Comparison of ENCODE assay signal across 16 cellular contexts in genomic region chr1:155183775-155184221, GRCh38. TPM values are rescaled to one million over a fixed set of nuclear protein-coding genes. Genes with fewer than 3 reads are reported as not detected.
A peak's percentile ranks its signal among the peaks of the same experiment; 100 is the strongest.
DNase-seq lines count a peak whose midpoint lies in the region; ATAC-seq, FAIRE-seq and TF ChIP-seq lines count a peak whose summit lies in the region.
"Had no signal": no experiment of that assay in that cellular context is flagged by ENCODE, and none has a peak within 500 bp of the region (broad histone marks: within the 10 kb centered on the region; RNA-seq: fewer than 3 reads in every experiment).

No MANE protein-coding gene starts in this region.

- H3K4me3 Mint-ChIP-seq in activated CD4-positive, alpha-beta T cell treated with anti-CD3 and anti-CD28 coated beads, Interleukin-2, amount 10 ng/mL, durations not matched to agents 7 days and 5 days: no peak overlapping the region
- H3K4me3 Mint-ChIP-seq in activated CD4-positive, alpha-beta T cell treated with anti-CD3 and anti-CD28 coated beads, Interleukin-2, amount 10 ng/mL, durations not matched to agents 24 days and 14 days: no peak overlapping the region
- no peak overlapping the region for H3K4me3 Mint-ChIP-seq in stimulated activated memory B cell treated with anti-CD40 and anti-IgM and Interleukin-4, amounts not matched to agents 10 μg/mL and 1 μg/mL and 100 μg/mL, for 72 hours
- H3K4me3 Mint-ChIP-seq: H9 had no signal

- H3K27me3 Mint-ChIP-seq in activated CD4-positive, alpha-beta T cell treated with anti-CD3 and anti-CD28 coated beads, Interleukin-2, amount 10 ng/mL, durations not matched to agents 7 days and 5 days: no peaks in the 10 kb centered on the region
- H3K27me3 Mint-ChIP-seq in activated CD4-positive, alpha-beta T cell treated with anti-CD3 and anti-CD28 coated beads, Interleukin-2, amount 10 ng/mL, durations not matched to agents 24 days and 14 days: no peaks in the 10 kb centered on the region
- H3K27me3 Mint-ChIP-seq in stimulated activated memory B cell treated with anti-CD40 and anti-IgM and Interleukin-4, amounts not matched to agents 10 μg/mL and 1 μg/mL and 100 μg/mL, for 72 hours: no peaks in the 10 kb centered on the region
- H3K27me3 Mint-ChIP-seq: IgD-negative memory B cell had no signal

- H3K27me3 ChIP-seq in Karpas-422 (ENCODE audit: low read length): no peaks in the 10 kb centered on the region
- H3K27me3 ChIP-seq in HepG2 (ENCODE audit: control insufficient read depth in 1 of 2, insufficient read depth in 2 of 2, low read length in 2 of 2): peaks cover 7 to 61% of the 10 kb centered on the region in 2 experiments; a peak in 4 of 5 replicates
- no peaks in the 10 kb centered on the region for H3K27me3 ChIP-seq in hepatocyte

- H4K20me1 ChIP-seq in Karpas-422 (ENCODE audit: insufficient read depth, low read depth, low read length) (no peaks in the 10 kb centered on the region), HepG2 (ENCODE audit: insufficient read depth, low read length) (no peaks in the 10 kb centered on the region), hepatocyte (ENCODE audit: insufficient read depth, poor library complexity, severe bottlenecking) (no peaks in the 10 kb centered on the region)

- no peaks in the 10 kb centered on the region for H3K79me2 ChIP-seq in Karpas-422 (ENCODE audit: low read length)
- H3K79me2 ChIP-seq in HepG2 (ENCODE audit: insufficient read depth, low read length): no peaks in the 10 kb centered on the region
- no peaks in the 10 kb centered on the region for H3K79me2 ChIP-seq in hepatocyte

- CTCF ChIA-PET in activated CD4-positive, alpha-beta T cell treated with anti-CD3 and anti-CD28 coated beads, Interleukin-2, amount 10 ng/mL, durations not matched to agents 7 days and 5 days (lab: Charles Lee): interaction anchor here (1.2 to 4.0 kb wide), 3 partner anchors 10 to 16 kb away, joined by 3 to 25 read pairs (median 15); partner anchors contain the start of gene KRTCAP2
- CTCF ChIA-PET in HepG2 (lab: Yijun Ruan, JAX; ENCODE audit: low intra/inter-chr PET ratio, low total read pairs): no interaction called here

- POLR2A ChIA-PET in activated CD4-positive, alpha-beta T cell treated with anti-CD3 and anti-CD28 coated beads, Interleukin-2, amount 10 ng/mL, durations not matched to agents 7 days and 5 days (lab: Charles Lee): no interaction called here
- POLR2A ChIA-PET in HepG2 (lab: Yijun Ruan, JAX): no interaction called here

- H3K36me3 Mint-ChIP-seq in activated CD4-positive, alpha-beta T cell treated with anti-CD3 and anti-CD28 coated beads, Interleukin-2, amount 10 ng/mL, durations not matched to agents 7 days and 5 days (ENCODE audit: low read depth): peaks cover 20% of the 10 kb centered on the region
- H3K36me3 Mint-ChIP-seq in activated CD4-positive, alpha-beta T cell treated with anti-CD3 and anti-CD28 coated beads, Interleukin-2, amount 10 ng/mL, durations not matched to agents 24 days and 14 days (ENCODE audit: low read depth): peaks cover 24% of the 10 kb centered on the region
- peaks cover 10% of the 10 kb centered on the region for H3K36me3 Mint-ChIP-seq in stimulated activated memory B cell treated with anti-CD40 and anti-IgM and Interleukin-4, amounts not matched to agents 10 μg/mL and 1 μg/mL and 100 μg/mL, for 72 hours

- intact Hi-C loops in activated CD4-positive, alpha-beta T cell treated with anti-CD3 and anti-CD28 coated beads, Interleukin-2, amount 10 ng/mL, durations not matched to agents 24 days and 14 days (cut with micrococcal nuclease): no loop called here
- intact Hi-C loops in HepG2 (cut with micrococcal nuclease; ENCODE audit: unreplicated experiment): no loop called here

- TF ChIP-seq EP300 in HepG2 (IDR thresholded peaks at IDR 0.05; ENCODE audit: low read depth in 2 of 2, low read length in 2 of 2) (no peak), HepG2 (CRISPR knock-in tag; IDR thresholded peaks at IDR 0.05; ENCODE audit: borderline replicate concordance) (no peak)

- no peak overlapping the region for H3K4me3 ChIP-seq in Karpas-422 (ENCODE audit: low read length)
- H3K4me3 ChIP-seq in HepG2 (replicated peaks in 1 of 3; ENCODE audit: insufficient read depth in 1 of 3, low read depth in 2 of 3, low read length in 3 of 3): no peak overlapping the region
- no peak overlapping the region for H3K4me3 ChIP-seq in hepatocyte

- H3K27ac Mint-ChIP-seq in activated CD4-positive, alpha-beta T cell treated with anti-CD3 and anti-CD28 coated beads, Interleukin-2, amount 10 ng/mL, durations not matched to agents 7 days and 5 days: peak overlapping the region; percentile 1
- H3K27ac Mint-ChIP-seq in activated CD4-positive, alpha-beta T cell treated with anti-CD3 and anti-CD28 coated beads, Interleukin-2, amount 10 ng/mL, durations not matched to agents 24 days and 14 days: no peak overlapping the region
- peak overlapping the region; percentile 91 for H3K27ac Mint-ChIP-seq in stimulated activated memory B cell treated with anti-CD40 and anti-IgM and Interleukin-4, amounts not matched to agents 10 μg/mL and 1 μg/mL and 100 μg/mL, for 72 hours
- H3K27ac Mint-ChIP-seq: IgD-negative memory B cell had no signal

- 44% methylated on average over 16 of the region's 20 CpGs for WGBS in HepG2 (ENCODE audit: low lambda C conversion rate)
- 97% methylated on average over 19 of the region's 20 CpGs for WGBS in hepatocyte (ENCODE audit: low lambda C conversion rate, missing lambda C conversion rate)

- BruUV-seq in HepG2 (replicated peaks; lab: Mats Ljungman, UMichigan): no TSS peak

- no peak for TF ChIP-seq POLR2A in HepG2 (IDR thresholded peaks at IDR 0.05; ENCODE audit: insufficient read depth in 1 of 2, low read depth in 2 of 2, low read length in 2 of 2)

- ATAC-seq in HepG2 (no peak), GM19467 (IDR thresholded peaks at IDR 0.05; ENCODE audit: unreplicated experiment) (no peak)
- no peak for ATAC-seq in stimulated activated memory B cell treated with anti-CD40 and anti-IgM and Interleukin-4, amounts not matched to agents 10 μg/mL and 1 μg/mL and 100 μg/mL, for 72 hours

- TF ChIP-seq RAD21 in HepG2 (CRISPR knock-in tag; IDR thresholded peaks at IDR 0.05): no peak

- peak overlapping the region; percentile 82 for H3K27ac ChIP-seq in Karpas-422 (ENCODE audit: low read length)
- H3K27ac ChIP-seq in HepG2 (ENCODE audit: extremely low read length, insufficient read depth, low read length): no peak overlapping the region
- H3K27ac ChIP-seq in hepatocyte: no peak overlapping the region
- H3K27ac ChIP-seq: 22Rv1 had no signal

- H3K36me3 ChIP-seq in Karpas-422 (ENCODE audit: insufficient read depth, low read length) (peaks cover 11% of the 10 kb centered on the region), HepG2 (replicated peaks in 1 of 2; ENCODE audit: control insufficient read depth in 1 of 2, insufficient read depth in 2 of 2, low read length in 2 of 2) (no peaks in the 10 kb centered on the region), hepatocyte (replicated peaks; ENCODE audit: insufficient read depth, low read depth) (no peaks in the 10 kb centered on the region)

- H2AFZ ChIP-seq in Karpas-422 (ENCODE audit: low read length): no peak overlapping the region
- H2AFZ ChIP-seq in HepG2 (ENCODE audit: low read length): no peak overlapping the region
- H2AFZ ChIP-seq in hepatocyte: no peak overlapping the region

- peaks cover 9% of the 10 kb centered on the region for H3K4me1 Mint-ChIP-seq in activated CD4-positive, alpha-beta T cell treated with anti-CD3 and anti-CD28 coated beads, Interleukin-2, amount 10 ng/mL, durations not matched to agents 7 days and 5 days
- peaks cover 11% of the 10 kb centered on the region for H3K4me1 Mint-ChIP-seq in activated CD4-positive, alpha-beta T cell treated with anti-CD3 and anti-CD28 coated beads, Interleukin-2, amount 10 ng/mL, durations not matched to agents 24 days and 14 days
- peaks cover 42% of the 10 kb centered on the region for H3K4me1 Mint-ChIP-seq in stimulated activated memory B cell treated with anti-CD40 and anti-IgM and Interleukin-4, amounts not matched to agents 10 μg/mL and 1 μg/mL and 100 μg/mL, for 72 hours

- no peak for FAIRE-seq in HepG2 (lab: Jason Lieb, UNC)

- peak overlapping the region; percentile 72 for H3K4me2 ChIP-seq in Karpas-422 (ENCODE audit: low read depth, low read length, poor library complexity, severe bottlenecking)
- H3K4me2 ChIP-seq in HepG2 (ENCODE audit: low read depth, low read length): no peak overlapping the region
- H3K4me2 ChIP-seq in hepatocyte: no peak overlapping the region

- H3K9me2 ChIP-seq in Karpas-422 (replicated peaks; ENCODE audit: insufficient read depth, low read length) (no peaks in the 10 kb centered on the region), hepatocyte (replicated peaks; ENCODE audit: insufficient read depth) (no peaks in the 10 kb centered on the region)

- no peak for DNase-seq in activated CD4-positive, alpha-beta T cell treated with anti-CD3 and anti-CD28 coated beads, Interleukin-2, amount 10 ng/mL, durations not matched to agents 7 days and 5 days
- DNase-seq in activated CD4-positive, alpha-beta T cell treated with anti-CD3 and anti-CD28 coated beads, Interleukin-2, amount 10 ng/mL, durations not matched to agents 24 days and 14 days: no peak
- DNase-seq in Karpas-422 (no peak), HepG2 (ENCODE audit: low spot score) (no peak), hepatocyte (ENCODE audit: low spot score) (no peak)
- DNase-seq in stimulated activated CD4-positive, alpha-beta T cell treated with anti-CD3 and anti-CD28 coated beads, Interleukin-12 subunit alpha, Interleukin-12 subunit beta, amount 100 ng/mL, for 4 hours: no peak
- DNase-seq: Caco-2, H9, NCI-H146, NCI-H2227 treated with DMSO at 0.1 percent for 48 hours, NCI-H526, RPMI8226 had no signal

- H3K9me3 ChIP-seq in Karpas-422 (ENCODE audit: low read length) (no peaks in the 10 kb centered on the region), HepG2 (ENCODE audit: low read length) (no peaks in the 10 kb centered on the region), hepatocyte (ENCODE audit: low read depth) (no peaks in the 10 kb centered on the region)
- H3K9me3 ChIP-seq: Caco-2 had no signal

- peaks cover 37% of the 10 kb centered on the region for H3K4me1 ChIP-seq in Karpas-422 (ENCODE audit: low read length)
- peaks cover 21% of the 10 kb centered on the region for H3K4me1 ChIP-seq in HepG2 (ENCODE audit: insufficient read depth, low read length)
- peaks cover 18% of the 10 kb centered on the region for H3K4me1 ChIP-seq in hepatocyte (ENCODE audit: insufficient read depth)

- in situ Hi-C loops in HepG2 (cut with HindIII; ENCODE audit: extremely low pct_ligation_motif_present, low pct_unique_long_range_greater_than_20kb): no loop called here

- TF ChIP-seq CTCF in HepG2 (CRISPR knock-in tag; IDR thresholded peaks at IDR 0.05): no peak
- no peak for TF ChIP-seq CTCF in hepatocyte (IDR thresholded peaks at IDR 0.05; ENCODE audit: poor library complexity)

- H3K9ac ChIP-seq in Karpas-422 (ENCODE audit: low read length) (peak overlapping the region; percentile 59), HepG2 (ENCODE audit: insufficient read depth, low read depth, low read length) (no peak overlapping the region)

- H3K9me3 Mint-ChIP-seq in activated CD4-positive, alpha-beta T cell treated with anti-CD3 and anti-CD28 coated beads, Interleukin-2, amount 10 ng/mL, durations not matched to agents 7 days and 5 days: no peaks in the 10 kb centered on the region
- no peaks in the 10 kb centered on the region for H3K9me3 Mint-ChIP-seq in activated CD4-positive, alpha-beta T cell treated with anti-CD3 and anti-CD28 coated beads, Interleukin-2, amount 10 ng/mL, durations not matched to agents 24 days and 14 days
- H3K9me3 Mint-ChIP-seq in stimulated activated memory B cell treated with anti-CD40 and anti-IgM and Interleukin-4, amounts not matched to agents 10 μg/mL and 1 μg/mL and 100 μg/mL, for 72 hours: no peaks in the 10 kb centered on the region
- H3K9me3 Mint-ChIP-seq: IgD-negative memory B cell had no signal

RNA-seq across cellular contexts. Expression of gene TRIM46, which starts 10.1 kb away (rescaled TPM):
- 10 to 100 TPM; 14.2 to 15.5 TPM for total RNA-seq in activated CD4-positive, alpha-beta T cell treated with anti-CD3 and anti-CD28 coated beads, Interleukin-2, amount 10 ng/mL, durations not matched to agents 7 days and 5 days
- total RNA-seq in activated CD4-positive, alpha-beta T cell treated with anti-CD3 and anti-CD28 coated beads, Interleukin-2, amount 10 ng/mL, durations not matched to agents 24 days and 14 days: 9.4 and 10.7 TPM in 2 replicates
- 5.1 and 19.2 TPM in 2 replicates for total RNA-seq in Karpas-422 (2014; rRNA removed; shearing (Covaris generic); ENCODE audit: low replicate concordance)
- 0.04 and 0.08 TPM in 2 replicates for total RNA-seq in HepG2 (2016; rRNA removed; fragmentation: Illumina TruSeq; extraction: Trizol)
- not detected in 2 replicates for total RNA-seq in HepG2 (2016; cell fraction: cytosol; rRNA removed; fragmentation: Illumina TruSeq; extraction: Trizol; ENCODE audit: low read depth)
- total RNA-seq in HepG2 (2016; cell fraction: insoluble cytoplasmic fraction; rRNA removed; fragmentation: Illumina TruSeq; extraction: Trizol): 0.04 TPM in 1 of 2 replicates, not detected in the other
- not detected in 2 replicates for total RNA-seq in HepG2 (2016; cell fraction: membrane; rRNA removed; fragmentation: Illumina TruSeq; extraction: Trizol)
- total RNA-seq in HepG2 (2016; cell fraction: nucleus; rRNA removed; fragmentation: Illumina TruSeq; extraction: Trizol): not detected in 2 replicates
- 0.09 and 0.12 TPM in 2 replicates for polyA plus RNA-seq in HepG2 (2011; rRNA removed)
- 0.04 and 0.11 TPM in 2 replicates for polyA plus RNA-seq in HepG2 (2011; cell fraction: cytosol; rRNA removed)
- polyA plus RNA-seq in HepG2 (2011; cell fraction: nucleus; rRNA removed): 0.43 and 0.47 TPM in 2 replicates
- polyA plus RNA-seq in HepG2 (2012): 0.15 and 0.25 TPM in 2 replicates
- polyA plus RNA-seq in HepG2 (2016; cell fraction: cytosol; fragmentation: Illumina TruSeq; extraction: Trizol; ENCODE audit: low read depth): 0.02 and 0.05 TPM in 2 replicates
- polyA plus RNA-seq in HepG2 (2016; cell fraction: insoluble cytoplasmic fraction; fragmentation: Illumina TruSeq; extraction: Trizol; ENCODE audit: low read depth): not detected in 2 replicates
- polyA plus RNA-seq in HepG2 (2016; cell fraction: membrane; fragmentation: Illumina TruSeq; extraction: Trizol; ENCODE audit: low read depth): 0.05 and 0.08 TPM in 2 replicates
- 0.21 TPM in 1 of 2 replicates, not detected in the other for polyA plus RNA-seq in HepG2 (2016; cell fraction: nucleus; fragmentation: Illumina TruSeq; extraction: Trizol; ENCODE audit: insufficient read depth, low read depth)
- 0.12 and 0.19 TPM in 2 replicates for polyA minus RNA-seq in HepG2 (2011; rRNA and poly(A)+ RNA removed; ENCODE audit: low replicate concordance)
- polyA minus RNA-seq in HepG2 (2011; cell fraction: cytosol; rRNA and poly(A)+ RNA removed): not detected in 2 replicates
- polyA minus RNA-seq in HepG2 (2011; cell fraction: nucleus; rRNA and poly(A)+ RNA removed): not detected in 2 replicates
- 1.1 and 1.2 TPM in 2 replicates for total RNA-seq in hepatocyte
- polyA plus RNA-seq in hepatocyte: 1.9 and 2.1 TPM in 2 replicates

RNA-seq across cellular contexts. Expression of gene KRTCAP2, which starts 10.7 kb away (rescaled TPM):
- total RNA-seq in activated CD4-positive, alpha-beta T cell treated with anti-CD3 and anti-CD28 coated beads, Interleukin-2, amount 10 ng/mL, durations not matched to agents 7 days and 5 days: 100 to 1,000 TPM; 183 to 308 TPM
- total RNA-seq in activated CD4-positive, alpha-beta T cell treated with anti-CD3 and anti-CD28 coated beads, Interleukin-2, amount 10 ng/mL, durations not matched to agents 24 days and 14 days: 244 and 245 TPM in 2 replicates
- 237 and 400 TPM in 2 replicates for total RNA-seq in Karpas-422 (2014; rRNA removed; shearing (Covaris generic); ENCODE audit: low replicate concordance)
- total RNA-seq in HepG2 (2016; rRNA removed; fragmentation: Illumina TruSeq; extraction: Trizol) (48.5 and 79.4 TPM in 2 replicates), hepatocyte (191 and 209 TPM in 2 replicates)
- total RNA-seq in HepG2 (2016; cell fraction: cytosol; rRNA removed; fragmentation: Illumina TruSeq; extraction: Trizol; ENCODE audit: low read depth): 40.0 and 49.4 TPM in 2 replicates
- 40.7 and 78.5 TPM in 2 replicates for total RNA-seq in HepG2 (2016; cell fraction: insoluble cytoplasmic fraction; rRNA removed; fragmentation: Illumina TruSeq; extraction: Trizol)
- total RNA-seq in HepG2 (2016; cell fraction: membrane; rRNA removed; fragmentation: Illumina TruSeq; extraction: Trizol): 33.6 and 41.0 TPM in 2 replicates
- 50.0 and 52.6 TPM in 2 replicates for total RNA-seq in HepG2 (2016; cell fraction: nucleus; rRNA removed; fragmentation: Illumina TruSeq; extraction: Trizol)
- polyA plus RNA-seq in HepG2 (2011; rRNA removed) (77.3 and 89.3 TPM in 2 replicates), hepatocyte (440 and 454 TPM in 2 replicates)
- 125 and 155 TPM in 2 replicates for polyA plus RNA-seq in HepG2 (2011; cell fraction: cytosol; rRNA removed)
- 119 and 133 TPM in 2 replicates for polyA plus RNA-seq in HepG2 (2011; cell fraction: nucleus; rRNA removed)
- polyA plus RNA-seq in HepG2 (2012): 73.3 and 73.7 TPM in 2 replicates
- 64.6 and 72.6 TPM in 2 replicates for polyA plus RNA-seq in HepG2 (2016; cell fraction: cytosol; fragmentation: Illumina TruSeq; extraction: Trizol; ENCODE audit: low read depth)
- polyA plus RNA-seq in HepG2 (2016; cell fraction: insoluble cytoplasmic fraction; fragmentation: Illumina TruSeq; extraction: Trizol; ENCODE audit: low read depth): 47.5 and 61.4 TPM in 2 replicates
- 49.4 and 56.2 TPM in 2 replicates for polyA plus RNA-seq in HepG2 (2016; cell fraction: membrane; fragmentation: Illumina TruSeq; extraction: Trizol; ENCODE audit: low read depth)
- 120 and 121 TPM in 2 replicates for polyA plus RNA-seq in HepG2 (2016; cell fraction: nucleus; fragmentation: Illumina TruSeq; extraction: Trizol; ENCODE audit: insufficient read depth, low read depth)
- polyA minus RNA-seq in HepG2 (2011; rRNA and poly(A)+ RNA removed; ENCODE audit: low replicate concordance): 182 and 884 TPM in 2 replicates
- polyA minus RNA-seq in HepG2 (2011; cell fraction: cytosol; rRNA and poly(A)+ RNA removed): 27.3 and 38.2 TPM in 2 replicates
- 22.9 and 23.5 TPM in 2 replicates for polyA minus RNA-seq in HepG2 (2011; cell fraction: nucleus; rRNA and poly(A)+ RNA removed)

RNA-seq across cellular contexts. Expression of gene THBS3, which starts 23.9 kb away (rescaled TPM):
- 10 to 100 TPM; 21.2 to 23.6 TPM for total RNA-seq in activated CD4-positive, alpha-beta T cell treated with anti-CD3 and anti-CD28 coated beads, Interleukin-2, amount 10 ng/mL, durations not matched to agents 7 days and 5 days
- 10.5 and 10.6 TPM in 2 replicates for total RNA-seq in activated CD4-positive, alpha-beta T cell treated with anti-CD3 and anti-CD28 coated beads, Interleukin-2, amount 10 ng/mL, durations not matched to agents 24 days and 14 days
- total RNA-seq in Karpas-422 (2014; rRNA removed; shearing (Covaris generic); ENCODE audit: low replicate concordance): 11.9 and 18.7 TPM in 2 replicates
- total RNA-seq in HepG2 (2016; rRNA removed; fragmentation: Illumina TruSeq; extraction: Trizol) (0.39 and 0.86 TPM in 2 replicates), hepatocyte (19.8 and 20.3 TPM in 2 replicates)
- total RNA-seq in HepG2 (2016; cell fraction: cytosol; rRNA removed; fragmentation: Illumina TruSeq; extraction: Trizol; ENCODE audit: low read depth): 0.30 TPM in 1 of 2 replicates, not detected in the other
- 0.77 and 0.95 TPM in 2 replicates for total RNA-seq in HepG2 (2016; cell fraction: insoluble cytoplasmic fraction; rRNA removed; fragmentation: Illumina TruSeq; extraction: Trizol)
- total RNA-seq in HepG2 (2016; cell fraction: membrane; rRNA removed; fragmentation: Illumina TruSeq; extraction: Trizol): 0.22 and 0.45 TPM in 2 replicates
- total RNA-seq in HepG2 (2016; cell fraction: nucleus; rRNA removed; fragmentation: Illumina TruSeq; extraction: Trizol): 0.94 and 1.8 TPM in 2 replicates
- polyA plus RNA-seq in HepG2 (2011; rRNA removed) (3.6 and 4.4 TPM in 2 replicates), hepatocyte (39.9 and 41.6 TPM in 2 replicates)
- polyA plus RNA-seq in HepG2 (2011; cell fraction: cytosol; rRNA removed): 1.5 and 1.8 TPM in 2 replicates
- 19.9 and 26.8 TPM in 2 replicates for polyA plus RNA-seq in HepG2 (2011; cell fraction: nucleus; rRNA removed)
- polyA plus RNA-seq in HepG2 (2012): 2.1 and 2.4 TPM in 2 replicates
- polyA plus RNA-seq in HepG2 (2016; cell fraction: cytosol; fragmentation: Illumina TruSeq; extraction: Trizol; ENCODE audit: low read depth): 0.14 and 0.26 TPM in 2 replicates
- polyA plus RNA-seq in HepG2 (2016; cell fraction: insoluble cytoplasmic fraction; fragmentation: Illumina TruSeq; extraction: Trizol; ENCODE audit: low read depth): 0.29 and 0.60 TPM in 2 replicates
- polyA plus RNA-seq in HepG2 (2016; cell fraction: membrane; fragmentation: Illumina TruSeq; extraction: Trizol; ENCODE audit: low read depth): 0.10 and 0.31 TPM in 2 replicates
- 3.1 and 4.9 TPM in 2 replicates for polyA plus RNA-seq in HepG2 (2016; cell fraction: nucleus; fragmentation: Illumina TruSeq; extraction: Trizol; ENCODE audit: insufficient read depth, low read depth)
- 2.9 and 6.9 TPM in 2 replicates for polyA minus RNA-seq in HepG2 (2011; rRNA and poly(A)+ RNA removed; ENCODE audit: low replicate concordance)
- 1.4 and 1.5 TPM in 2 replicates for polyA minus RNA-seq in HepG2 (2011; cell fraction: cytosol; rRNA and poly(A)+ RNA removed)
- 2.7 and 3.4 TPM in 2 replicates for polyA minus RNA-seq in HepG2 (2011; cell fraction: nucleus; rRNA and poly(A)+ RNA removed)

RNA-seq across cellular contexts. Expression of gene MTX1, which starts 24.7 kb away (rescaled TPM):
- 10 to 100 TPM; 32.8 to 37.3 TPM for total RNA-seq in activated CD4-positive, alpha-beta T cell treated with anti-CD3 and anti-CD28 coated beads, Interleukin-2, amount 10 ng/mL, durations not matched to agents 7 days and 5 days
- total RNA-seq in activated CD4-positive, alpha-beta T cell treated with anti-CD3 and anti-CD28 coated beads, Interleukin-2, amount 10 ng/mL, durations not matched to agents 24 days and 14 days: 62.4 and 64.7 TPM in 2 replicates
- total RNA-seq in Karpas-422 (2014; rRNA removed; shearing (Covaris generic); ENCODE audit: low replicate concordance): 49.5 and 56.9 TPM in 2 replicates
- total RNA-seq in HepG2 (2016; rRNA removed; fragmentation: Illumina TruSeq; extraction: Trizol): 64.5 and 71.5 TPM in 2 replicates
- 20.6 and 22.4 TPM in 2 replicates for total RNA-seq in HepG2 (2016; cell fraction: cytosol; rRNA removed; fragmentation: Illumina TruSeq; extraction: Trizol; ENCODE audit: low read depth)
- total RNA-seq in HepG2 (2016; cell fraction: insoluble cytoplasmic fraction; rRNA removed; fragmentation: Illumina TruSeq; extraction: Trizol): 65.0 and 76.3 TPM in 2 replicates
- 23.2 and 26.5 TPM in 2 replicates for total RNA-seq in HepG2 (2016; cell fraction: membrane; rRNA removed; fragmentation: Illumina TruSeq; extraction: Trizol)
- 35.2 and 36.8 TPM in 2 replicates for total RNA-seq in HepG2 (2016; cell fraction: nucleus; rRNA removed; fragmentation: Illumina TruSeq; extraction: Trizol)
- 72.6 and 85.1 TPM in 2 replicates for polyA plus RNA-seq in HepG2 (2011; rRNA removed)
- 61.1 and 90.3 TPM in 2 replicates for polyA plus RNA-seq in HepG2 (2011; cell fraction: cytosol; rRNA removed)
- 55.1 and 59.0 TPM in 2 replicates for polyA plus RNA-seq in HepG2 (2011; cell fraction: nucleus; rRNA removed)
- polyA plus RNA-seq in HepG2 (2012): 37.3 and 38.1 TPM in 2 replicates
- polyA plus RNA-seq in HepG2 (2016; cell fraction: cytosol; fragmentation: Illumina TruSeq; extraction: Trizol; ENCODE audit: low read depth): 25.0 and 25.6 TPM in 2 replicates
- polyA plus RNA-seq in HepG2 (2016; cell fraction: insoluble cytoplasmic fraction; fragmentation: Illumina TruSeq; extraction: Trizol; ENCODE audit: low read depth): 73.9 and 74.4 TPM in 2 replicates
- polyA plus RNA-seq in HepG2 (2016; cell fraction: membrane; fragmentation: Illumina TruSeq; extraction: Trizol; ENCODE audit: low read depth): 19.9 and 21.6 TPM in 2 replicates
- polyA plus RNA-seq in HepG2 (2016; cell fraction: nucleus; fragmentation: Illumina TruSeq; extraction: Trizol; ENCODE audit: insufficient read depth, low read depth): 49.3 and 57.4 TPM in 2 replicates
- polyA minus RNA-seq in HepG2 (2011; rRNA and poly(A)+ RNA removed; ENCODE audit: low replicate concordance): 129 and 176 TPM in 2 replicates
- polyA minus RNA-seq in HepG2 (2011; cell fraction: cytosol; rRNA and poly(A)+ RNA removed): 27.0 and 36.4 TPM in 2 replicates
- polyA minus RNA-seq in HepG2 (2011; cell fraction: nucleus; rRNA and poly(A)+ RNA removed): 23.9 and 27.6 TPM in 2 replicates
- 42.1 and 49.4 TPM in 2 replicates for total RNA-seq in hepatocyte
- 78.2 and 82.0 TPM in 2 replicates for polyA plus RNA-seq in hepatocyte

RNA-seq across cellular contexts. Expression of gene DPM3, which starts 43.5 kb away (rescaled TPM):
- 10 to 100 TPM; 50.1 to 58.9 TPM for total RNA-seq in activated CD4-positive, alpha-beta T cell treated with anti-CD3 and anti-CD28 coated beads, Interleukin-2, amount 10 ng/mL, durations not matched to agents 7 days and 5 days
- 34.5 and 37.2 TPM in 2 replicates for total RNA-seq in activated CD4-positive, alpha-beta T cell treated with anti-CD3 and anti-CD28 coated beads, Interleukin-2, amount 10 ng/mL, durations not matched to agents 24 days and 14 days
- 22.2 and 33.2 TPM in 2 replicates for total RNA-seq in Karpas-422 (2014; rRNA removed; shearing (Covaris generic); ENCODE audit: low replicate concordance)
- 14.8 and 23.2 TPM in 2 replicates for total RNA-seq in HepG2 (2016; rRNA removed; fragmentation: Illumina TruSeq; extraction: Trizol)
- 29.5 and 29.8 TPM in 2 replicates for total RNA-seq in HepG2 (2016; cell fraction: cytosol; rRNA removed; fragmentation: Illumina TruSeq; extraction: Trizol; ENCODE audit: low read depth)
- total RNA-seq in HepG2 (2016; cell fraction: insoluble cytoplasmic fraction; rRNA removed; fragmentation: Illumina TruSeq; extraction: Trizol): 21.9 and 28.1 TPM in 2 replicates
- total RNA-seq in HepG2 (2016; cell fraction: membrane; rRNA removed; fragmentation: Illumina TruSeq; extraction: Trizol): 14.3 and 20.6 TPM in 2 replicates
- 18.3 and 22.2 TPM in 2 replicates for total RNA-seq in HepG2 (2016; cell fraction: nucleus; rRNA removed; fragmentation: Illumina TruSeq; extraction: Trizol)
- polyA plus RNA-seq in HepG2 (2011; rRNA removed): 53.4 and 61.7 TPM in 2 replicates
- 70.1 and 134 TPM in 2 replicates for polyA plus RNA-seq in HepG2 (2011; cell fraction: cytosol; rRNA removed)
- polyA plus RNA-seq in HepG2 (2011; cell fraction: nucleus; rRNA removed): 64.8 and 67.2 TPM in 2 replicates
- polyA plus RNA-seq in HepG2 (2012): 39.2 and 68.2 TPM in 2 replicates
- polyA plus RNA-seq in HepG2 (2016; cell fraction: cytosol; fragmentation: Illumina TruSeq; extraction: Trizol; ENCODE audit: low read depth): 29.6 and 50.5 TPM in 2 replicates
- polyA plus RNA-seq in HepG2 (2016; cell fraction: insoluble cytoplasmic fraction; fragmentation: Illumina TruSeq; extraction: Trizol; ENCODE audit: low read depth): 22.4 and 23.3 TPM in 2 replicates
- polyA plus RNA-seq in HepG2 (2016; cell fraction: membrane; fragmentation: Illumina TruSeq; extraction: Trizol; ENCODE audit: low read depth): 19.9 and 24.8 TPM in 2 replicates
- 44.3 and 46.0 TPM in 2 replicates for polyA plus RNA-seq in HepG2 (2016; cell fraction: nucleus; fragmentation: Illumina TruSeq; extraction: Trizol; ENCODE audit: insufficient read depth, low read depth)
- polyA minus RNA-seq in HepG2 (2011; rRNA and poly(A)+ RNA removed; ENCODE audit: low replicate concordance): 23.2 and 26.3 TPM in 2 replicates
- 9.3 and 10.7 TPM in 2 replicates for polyA minus RNA-seq in HepG2 (2011; cell fraction: cytosol; rRNA and poly(A)+ RNA removed)
- 3.2 and 5.7 TPM in 2 replicates for polyA minus RNA-seq in HepG2 (2011; cell fraction: nucleus; rRNA and poly(A)+ RNA removed)
- total RNA-seq in hepatocyte: 94.2 and 121 TPM in 2 replicates
- polyA plus RNA-seq in hepatocyte: 84.1 and 96.3 TPM in 2 replicates
